Comparison of ENCODE assay signal across 9 cellular contexts in the genomic region with DNA sequence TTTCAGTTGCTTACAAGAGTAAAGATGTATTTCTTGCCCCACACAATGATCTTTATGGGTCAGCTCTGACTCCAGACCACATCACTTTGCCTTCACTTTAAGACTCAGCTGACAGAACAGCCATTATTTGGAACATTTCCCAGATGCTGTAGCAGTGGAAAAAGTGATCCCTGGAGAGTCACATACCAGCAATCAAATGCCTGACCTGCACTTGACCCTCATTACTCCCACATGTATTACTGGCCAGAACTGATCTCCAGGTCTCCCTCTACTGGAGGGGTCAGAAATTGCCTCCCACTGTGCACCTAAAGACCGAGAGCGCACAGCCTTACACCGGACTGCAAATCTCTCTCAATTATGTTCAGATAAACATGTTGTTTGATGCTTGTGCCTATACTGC.
DNase-seq lines count a peak whose midpoint lies in the region; TF ChIP-seq lines count a peak whose summit lies in the region.
"Had no signal": no experiment of that assay in that cellular context is flagged by ENCODE, and none has a peak within 500 bp of the region (broad histone marks: within the 10 kb centered on the region; RNA-seq: fewer than 3 reads in every experiment).

No MANE protein-coding gene starts in this region.

- intact Hi-C loops in activated T-helper 2 cell treated with anti-CD3 and anti-CD28 coated beads, Interferon-gamma antibody, Interleukin-2, Interleukin-4, amounts not matched to agents 10 μg/mL and 5 μg/mL and 100 μg/mL, durations not matched to agents 14 hours and 24 hours and 36 hours (cut with micrococcal nuclease) = no loop called here

- no peaks in the 10 kb centered on the region for H3K9me3 Mint-ChIP-seq in osteocyte (ENCODE audit: unreplicated experiment)
- peaks cover 7% of the 10 kb centered on the region for H3K9me3 Mint-ChIP-seq in activated T-helper 2 cell treated with anti-CD3 and anti-CD28 coated beads, Interferon-gamma antibody, Interleukin-2, Interleukin-4, amounts not matched to agents 10 μg/mL and 5 μg/mL and 100 μg/mL, durations not matched to agents 14 hours and 24 hours and 36 hours

- peaks cover 28% of the 10 kb centered on the region for H3K4me1 Mint-ChIP-seq in osteocyte (ENCODE audit: unreplicated experiment)
- no peaks in the 10 kb centered on the region for H3K4me1 Mint-ChIP-seq in activated T-helper 2 cell treated with anti-CD3 and anti-CD28 coated beads, Interferon-gamma antibody, Interleukin-2, Interleukin-4, amounts not matched to agents 10 μg/mL and 5 μg/mL and 100 μg/mL, durations not matched to agents 14 hours and 24 hours and 36 hours (ENCODE audit: low read depth)

- TF ChIP-seq CTCF in GM10266 (IDR thresholded peaks at IDR 0.05; ENCODE audit: control insufficient read depth, insufficient read depth, low read depth, missing control alignments) = peak; percentile 7
- TF ChIP-seq CTCF in epithelial cell of esophagus (IDR thresholded peaks at IDR 0.05; ENCODE audit: insufficient read depth, low read depth, low read length, missing control alignments) = peak; percentile 20
- peak; percentile 63 for TF ChIP-seq CTCF in osteocyte (IDR thresholded peaks at IDR 0.05)

- no peaks in the 10 kb centered on the region for H3K36me3 Mint-ChIP-seq in osteocyte (ENCODE audit: unreplicated experiment)
- no peaks in the 10 kb centered on the region for H3K36me3 Mint-ChIP-seq in activated T-helper 2 cell treated with anti-CD3 and anti-CD28 coated beads, Interferon-gamma antibody, Interleukin-2, Interleukin-4, amounts not matched to agents 10 μg/mL and 5 μg/mL and 100 μg/mL, durations not matched to agents 14 hours and 24 hours and 36 hours (ENCODE audit: low read depth)

- H3K4me3 Mint-ChIP-seq in osteocyte (ENCODE audit: unreplicated experiment) = no peak overlapping the region
- H3K4me3 Mint-ChIP-seq in activated T-helper 2 cell treated with anti-CD3 and anti-CD28 coated beads, Interferon-gamma antibody, Interleukin-2, Interleukin-4, amounts not matched to agents 10 μg/mL and 5 μg/mL and 100 μg/mL, durations not matched to agents 14 hours and 24 hours and 36 hours (ENCODE audit: low read depth) = no peak overlapping the region

- peaks cover 10% of the 10 kb centered on the region for H3K27me3 Mint-ChIP-seq in osteocyte (ENCODE audit: unreplicated experiment)
- no peaks in the 10 kb centered on the region for H3K27me3 Mint-ChIP-seq in activated T-helper 2 cell treated with anti-CD3 and anti-CD28 coated beads, Interferon-gamma antibody, Interleukin-2, Interleukin-4, amounts not matched to agents 10 μg/mL and 5 μg/mL and 100 μg/mL, durations not matched to agents 14 hours and 24 hours and 36 hours (ENCODE audit: low read depth)

- no peak for DNase-seq in GM10266 (ENCODE audit: extremely low spot score)
- DNase-seq in NCI-H2227 treated with DMSO at 0.1 percent for 48 hours (lab: John Stamatoyannopoulos, UW) = peak; percentile 2
- peak; percentile 7 for DNase-seq in epithelial cell of esophagus (ENCODE audit: low read depth)
- no peak for DNase-seq in osteocyte (ENCODE audit: extremely low spot score, unreplicated experiment)
- DNase-seq in 8988T = no peak
- DNase-seq in occipital lobe (lab: John Stamatoyannopoulos, UW) = no peak
- DNase-seq in activated T-cell treated with anti-CD3 and anti-CD28 coated beads, Interleukin-2, amount 50 U/mL, for 1 hour = no peak
- DNase-seq in activated T-helper 2 cell treated with anti-CD3 and anti-CD28 coated beads, Interferon-gamma antibody, Interleukin-2, Interleukin-4, amounts not matched to agents 10 μg/mL and 5 μg/mL and 100 μg/mL, durations not matched to agents 14 hours and 24 hours and 36 hours (ENCODE audit: low spot score) = no peak
- DNase-seq: NCI-H524 had no signal

- H3K4me3 ChIP-seq in epithelial cell of esophagus (ENCODE audit: low read length) = no peak overlapping the region

- H3K27ac Mint-ChIP-seq in osteocyte (ENCODE audit: unreplicated experiment) = peak overlapping the region; percentile 44
- H3K27ac Mint-ChIP-seq in activated T-helper 2 cell treated with anti-CD3 and anti-CD28 coated beads, Interferon-gamma antibody, Interleukin-2, Interleukin-4, amounts not matched to agents 10 μg/mL and 5 μg/mL and 100 μg/mL, durations not matched to agents 14 hours and 24 hours and 36 hours = no peak overlapping the region

Comparison
In these comparisons a context has a peak if more than half of its experiments do, and no peak if none do; other contexts are left out.
1. DNase-seq: peak in NCI-H2227 treated with DMSO at 0.1 percent for 48 hours (single experiment) and epithelial cell of esophagus (single experiment); none in GM10266 (single experiment), osteocyte (single experiment), 8988T (single experiment), occipital lobe (single experiment), activated T-cell treated with anti-CD3 and anti-CD28 coated beads, Interleukin-2, amount 50 U/mL, for 1 hour (single experiment) and activated T-helper 2 cell treated with anti-CD3 and anti-CD28 coated beads, Interferon-gamma antibody, Interleukin-2, Interleukin-4, amounts not matched to agents 10 μg/mL and 5 μg/mL and 100 μg/mL, durations not matched to agents 14 hours and 24 hours and 36 hours (single experiment).
2. CTCF ChIP-seq: peak in every context shown above with its lines; median percentile 63 in osteocyte; 20 in epithelial cell of esophagus; 7 in GM10266.